8 cellular contexts compared by ENCODE assay signal in the genomic region with DNA sequence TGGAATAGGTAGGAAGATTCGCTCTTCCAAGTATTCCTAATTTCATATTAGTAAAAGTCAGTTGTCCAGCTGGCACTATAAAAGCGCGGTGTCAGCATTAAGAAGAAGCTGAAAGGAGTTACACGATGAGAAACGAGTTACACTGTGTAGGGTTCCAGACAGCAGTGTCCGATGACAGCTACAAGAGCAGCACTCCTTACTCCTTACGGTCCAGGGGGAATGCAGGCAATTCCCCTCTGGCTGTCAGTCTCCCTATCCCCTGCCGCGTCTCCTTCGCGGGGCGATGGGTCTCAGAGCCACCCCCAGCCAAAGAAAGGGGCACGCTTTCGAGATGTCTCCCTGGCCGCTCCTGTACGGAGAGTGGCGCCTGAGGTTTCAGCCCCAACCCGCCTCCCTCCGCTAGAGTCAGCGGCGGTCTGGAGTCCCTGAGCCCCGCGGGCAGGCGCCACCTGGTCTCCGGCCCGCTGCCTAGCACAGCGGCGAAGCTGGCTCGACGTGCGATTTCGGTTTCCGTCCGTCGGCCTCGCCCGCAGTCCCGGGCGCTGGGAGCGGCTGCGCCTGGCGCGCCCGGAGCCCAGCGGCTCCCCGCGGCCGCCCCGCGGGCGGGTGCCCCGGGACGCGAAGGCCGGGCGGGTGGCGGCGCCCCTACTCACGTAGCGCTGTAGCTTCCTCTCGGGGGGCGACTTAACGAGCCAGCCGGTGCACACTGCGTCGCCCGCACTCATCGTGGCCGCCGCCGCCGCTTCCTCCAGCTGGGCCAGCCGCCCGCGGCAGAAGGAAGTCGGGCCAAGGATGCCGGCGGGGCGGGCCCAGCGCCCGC. TPM values are rescaled to one million over a fixed set of nuclear protein-coding genes. Genes with fewer than 3 reads are reported as not detected.
A peak's percentile ranks its signal among the peaks of the same experiment; 100 is the strongest.
DNase-seq lines count a peak whose midpoint lies in the region; ATAC-seq, FAIRE-seq and TF ChIP-seq lines count a peak whose summit lies in the region.

A gene with protein sequence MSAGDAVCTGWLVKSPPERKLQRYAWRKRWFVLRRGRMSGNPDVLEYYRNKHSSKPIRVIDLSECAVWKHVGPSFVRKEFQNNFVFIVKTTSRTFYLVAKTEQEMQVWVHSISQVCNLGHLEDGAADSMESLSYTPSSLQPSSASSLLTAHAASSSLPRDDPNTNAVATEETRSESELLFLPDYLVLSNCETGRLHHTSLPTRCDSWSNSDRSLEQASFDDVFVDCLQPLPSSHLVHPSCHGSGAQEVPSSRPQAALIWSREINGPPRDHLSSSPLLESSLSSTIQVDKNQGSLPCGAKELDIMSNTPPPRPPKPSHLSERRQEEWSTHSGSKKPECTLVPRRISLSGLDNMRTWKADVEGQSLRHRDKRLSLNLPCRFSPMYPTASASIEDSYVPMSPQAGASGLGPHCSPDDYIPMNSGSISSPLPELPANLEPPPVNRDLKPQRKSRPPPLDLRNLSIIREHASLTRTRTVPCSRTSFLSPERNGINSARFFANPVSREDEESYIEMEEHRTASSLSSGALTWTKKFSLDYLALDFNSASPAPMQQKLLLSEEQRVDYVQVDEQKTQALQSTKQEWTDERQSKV (minus strand): TSS at position 777 of the 820 bp plus-strand sequence. CDS start 52 bp downstream, at position 725.

- H3K4me1 Mint-ChIP-seq in astrocyte (ENCODE audit: low read depth, unreplicated experiment) = no peaks in the 10 kb centered on the region

- H3K9ac ChIP-seq in astrocyte (ENCODE audit: low read length) (peak within 1 kb of the TSS; percentile 41), iPS-18a (ENCODE audit: low read length) (no peak within 1 kb of the TSS), skeletal muscle tissue (ENCODE audit: low read depth in 1 of 3, low read length in 3 of 3) (peak within 1 kb of the TSS; percentile 51 to 64 (median 58))

- no peak within 1 kb of the TSS for H3K27ac ChIP-seq in astrocyte (ENCODE audit: low read depth, low read length)
- H3K27ac ChIP-seq in iPS-18a (ENCODE audit: low read length) = no peak within 1 kb of the TSS
- H3K27ac ChIP-seq in skeletal muscle tissue (ENCODE audit: low read depth, low read length) = no peak within 1 kb of the TSS

- H3K4me2 ChIP-seq in astrocyte (ENCODE audit: low read length) = peak within 1 kb of the TSS; percentile 82

- peak within 1 kb of the TSS; percentile 54 for H3K4me3 ChIP-seq in astrocyte (ENCODE audit: insufficient read depth, low read depth, low read length)
- peak within 1 kb of the TSS; percentile 26 for H3K4me3 ChIP-seq in iPS-18a (ENCODE audit: low read length)
- peak within 1 kb of the TSS; percentile 62 to 78 (median 74) for H3K4me3 ChIP-seq in skeletal muscle tissue (ENCODE audit: low read length in 3 of 3)

- TF ChIP-seq CTCF in astrocyte (IDR thresholded peaks at IDR 0.05; ENCODE audit: insufficient read depth, low read depth, low read length) = no peak

- H3K4me1 ChIP-seq in astrocyte (ENCODE audit: insufficient read depth, low read length) (no peaks in the 10 kb centered on the region), iPS-18a (ENCODE audit: control insufficient read depth, low read depth, low read length) (no peaks in the 10 kb centered on the region), skeletal muscle tissue (ENCODE audit: control insufficient read depth in 3 of 3, insufficient read depth in 3 of 3, low read length in 3 of 3) (peaks cover 5 to 10% (median 8%) of the 10 kb centered on the region in 3 donors)

- no peaks in the 10 kb centered on the region for H3K36me3 Mint-ChIP-seq in astrocyte (ENCODE audit: low read depth, unreplicated experiment)

- no peaks in the 10 kb centered on the region for H3K79me2 ChIP-seq in astrocyte (ENCODE audit: insufficient read depth, low read length)

- H3K9me3 ChIP-seq in astrocyte (ENCODE audit: insufficient read depth, low read depth, low read length) (no peaks in the 10 kb centered on the region), iPS-18a (ENCODE audit: control insufficient read depth, low read depth, low read length) (peaks cover 8% of the 10 kb centered on the region), skeletal muscle tissue (ENCODE audit: control insufficient read depth in 3 of 3, low read length in 3 of 3) (no peaks in the 10 kb centered on the region)

- DNase-seq in NCI-H2227 (lab: John Stamatoyannopoulos, UW; ENCODE audit: unreplicated experiment) (peak; percentile 23), NCI-H2227 treated with DMSO at 0.1 percent for 48 hours (lab: John Stamatoyannopoulos, UW) (no peak), RPMI7951 (ENCODE audit: low read depth) (peak; percentile 36), astrocyte (ENCODE audit: low read depth) (no peak), NCI-H2081 treated with DMSO at 0.1 percent for 48 hours (lab: John Stamatoyannopoulos, UW) (no peak)

- H3K9me3 Mint-ChIP-seq in astrocyte (ENCODE audit: unreplicated experiment) = no peaks in the 10 kb centered on the region

- peak within 1 kb of the TSS; percentile 79 for H3K4me3 Mint-ChIP-seq in astrocyte (ENCODE audit: unreplicated experiment)

- H3K27me3 Mint-ChIP-seq in astrocyte (ENCODE audit: low read depth, unreplicated experiment) = peaks cover 15% of the 10 kb centered on the region

- FAIRE-seq in astrocyte (lab: Jason Lieb, UNC) = peak; percentile 52

- H2AFZ ChIP-seq in astrocyte (ENCODE audit: low read depth, low read length) = peak within 1 kb of the TSS; percentile 75

- no peaks in the 10 kb centered on the region for H4K20me1 ChIP-seq in astrocyte (ENCODE audit: insufficient read depth, low read length)

- H3K27me3 ChIP-seq in astrocyte (ENCODE audit: insufficient read depth, low read length) (peaks cover 26% of the 10 kb centered on the region), iPS-18a (ENCODE audit: control insufficient read depth, insufficient read depth, low read length) (peaks cover 47% of the 10 kb centered on the region), skeletal muscle tissue (ENCODE audit: control insufficient read depth in 3 of 3, insufficient read depth in 3 of 3, low read length in 3 of 3) (peaks cover 0 to 4% (median 0%) of the 10 kb centered on the region in 3 donors)

- ATAC-seq in HG03045 (IDR thresholded peaks at IDR 0.05; ENCODE audit: unreplicated experiment) = peak; percentile 66

- H3K27ac Mint-ChIP-seq in astrocyte (ENCODE audit: unreplicated experiment) = no peak within 1 kb of the TSS

- H3K36me3 ChIP-seq in astrocyte (ENCODE audit: insufficient read depth, low read length) = no peaks in the 10 kb centered on the region
- H3K36me3 ChIP-seq in iPS-18a (ENCODE audit: control insufficient read depth, low read depth, low read length) = no peaks in the 10 kb centered on the region
- no peaks in the 10 kb centered on the region for H3K36me3 ChIP-seq in skeletal muscle tissue (ENCODE audit: control insufficient read depth in 3 of 3, insufficient read depth in 3 of 3, low read length in 3 of 3)

RNA-seq across cellular contexts. Expression of the gene that starts here (rescaled TPM):
- under 0.01 and 0.24 TPM in 2 replicates for total RNA-seq in RPMI7951 (2014; rRNA removed; shearing (Covaris generic))
- total RNA-seq in astrocyte (1.7 TPM in 2 replicates), skeletal muscle tissue (5.7 TPM)

Comparison
In these comparisons a context has a peak if more than half of its experiments do, and no peak if none do; other contexts are left out.
1. Peak in DNase-seq in RPMI7951; RNA of the gene not detected or under 1 TPM.